ENCODE assay signal across 20 cellular contexts in genomic region chr7:19133390-19133789, GRCh38. TPM values are rescaled to one million over a fixed set of nuclear protein-coding genes. Genes with fewer than 3 reads are reported as not detected.
DNase-seq lines count a peak whose midpoint lies in the region; ATAC-seq and TF ChIP-seq lines count a peak whose summit lies in the region.
"Had no signal": no experiment of that assay in that cellular context is flagged by ENCODE, and none has a peak within 500 bp of the region (broad histone marks: within the 10 kb centered on the region; RNA-seq: fewer than 3 reads in every experiment).

No MANE protein-coding gene starts in this region.

- peak; percentile 14 for DNase-seq in NCI-H1105 treated with DMSO at 0.1 percent for 48 hours (lab: John Stamatoyannopoulos, UW)
- no peak for DNase-seq in NCI-H1105 (lab: John Stamatoyannopoulos, UW)
- DNase-seq in NCI-H69 (lab: John Stamatoyannopoulos, UW) = peak; percentile 89
- no peak for DNase-seq in adipocyte (ENCODE audit: low read depth)
- no peak for DNase-seq in activated CD4-positive, alpha-beta T cell treated with anti-CD3 and anti-CD28 coated beads, Interleukin-2, amount 10 ng/mL, durations not matched to agents 7 days and 5 days
- DNase-seq in esophagus squamous epithelium (lab: John Stamatoyannopoulos, UW) = no peak
- DNase-seq: Caco-2; CD4-positive, CD25-positive, alpha-beta regulatory T cell; CD8-positive, alpha-beta T cell; DMS153; DND-41; H9 had no signal

- no peaks in the 10 kb centered on the region for H3K27me3 Mint-ChIP-seq in activated CD4-positive, alpha-beta T cell treated with anti-CD3 and anti-CD28 coated beads, Interleukin-2, amount 10 ng/mL, durations not matched to agents 7 days and 5 days
- H3K27me3 Mint-ChIP-seq: CD4-positive, CD25-positive, alpha-beta regulatory T cell had no signal

- WGBS in esophagus squamous epithelium, 2 donors = 51 to 72% methylated on average over 4 of the region's 4 CpGs

- H3K9me3 ChIP-seq in adipocyte (ENCODE audit: control insufficient read depth, low read length) (no peaks in the 10 kb centered on the region), esophagus squamous epithelium (no peaks in the 10 kb centered on the region)
- H3K9me3 ChIP-seq: BLaER1, Caco-2 had no signal

- no peaks in the 10 kb centered on the region for H3K36me3 ChIP-seq in adipocyte (ENCODE audit: control insufficient read depth, insufficient read depth, low read length, severe bottlenecking)
- no peaks in the 10 kb centered on the region for H3K36me3 ChIP-seq in esophagus squamous epithelium
- H3K36me3 ChIP-seq: BLaER1 had no signal

- no peaks in the 10 kb centered on the region for H3K36me3 Mint-ChIP-seq in activated CD4-positive, alpha-beta T cell treated with anti-CD3 and anti-CD28 coated beads, Interleukin-2, amount 10 ng/mL, durations not matched to agents 7 days and 5 days (ENCODE audit: low read depth)
- H3K36me3 Mint-ChIP-seq: CD4-positive, CD25-positive, alpha-beta regulatory T cell; CD8-positive, alpha-beta T cell had no signal

- H3K4me3 ChIP-seq in adipocyte (ENCODE audit: low read length) (peak overlapping the region; percentile 23), esophagus squamous epithelium (no peak overlapping the region)
- H3K4me3 ChIP-seq: BLaER1, GM23338 had no signal

- H3K4me1 ChIP-seq in adipocyte (ENCODE audit: control insufficient read depth, insufficient read depth, low read length) (peaks cover 6% of the 10 kb centered on the region), esophagus squamous epithelium (no peaks in the 10 kb centered on the region)
- H3K4me1 ChIP-seq: BLaER1, Caco-2 had no signal

- no peaks in the 10 kb centered on the region for H3K27me3 ChIP-seq in adipocyte (replicated peaks; ENCODE audit: control insufficient read depth, insufficient read depth, low read length)
- H3K27me3 ChIP-seq in esophagus squamous epithelium = peaks cover 0 to 4% (median 0%) of the 10 kb centered on the region in 4 donors
- H3K27me3 ChIP-seq: BLaER1 had no signal

- H3K4me3 Mint-ChIP-seq in activated CD4-positive, alpha-beta T cell treated with anti-CD3 and anti-CD28 coated beads, Interleukin-2, amount 10 ng/mL, durations not matched to agents 7 days and 5 days = no peak overlapping the region
- H3K4me3 Mint-ChIP-seq: B cell; CD4-positive, CD25-positive, alpha-beta regulatory T cell; CD8-positive, alpha-beta T cell; GM23338; H9 had no signal

- no peak overlapping the region for H3K27ac ChIP-seq in esophagus squamous epithelium
- H3K27ac ChIP-seq: 22Rv1, BLaER1, C4-2B had no signal

- TF ChIP-seq CTCF in esophagus squamous epithelium (IDR thresholded peaks at IDR 0.05) = no peak

- no peak overlapping the region for H3K27ac Mint-ChIP-seq in activated CD4-positive, alpha-beta T cell treated with anti-CD3 and anti-CD28 coated beads, Interleukin-2, amount 10 ng/mL, durations not matched to agents 7 days and 5 days
- H3K27ac Mint-ChIP-seq: B cell; CD4-positive, CD25-positive, alpha-beta regulatory T cell; CD8-positive, alpha-beta T cell; GM23338; H9 had no signal

- intact Hi-C loops in esophagus squamous epithelium (cut with DNase I) = no loop called here

- CTCF ChIA-PET in activated CD4-positive, alpha-beta T cell treated with anti-CD3 and anti-CD28 coated beads, Interleukin-2, amount 10 ng/mL, durations not matched to agents 7 days and 5 days (lab: Charles Lee) = no interaction called here

- POLR2A ChIA-PET in activated CD4-positive, alpha-beta T cell treated with anti-CD3 and anti-CD28 coated beads, Interleukin-2, amount 10 ng/mL, durations not matched to agents 7 days and 5 days (lab: Charles Lee) = no interaction called here

- H3K4me1 Mint-ChIP-seq in activated CD4-positive, alpha-beta T cell treated with anti-CD3 and anti-CD28 coated beads, Interleukin-2, amount 10 ng/mL, durations not matched to agents 7 days and 5 days = no peaks in the 10 kb centered on the region
- H3K4me1 Mint-ChIP-seq: B cell; CD4-positive, CD25-positive, alpha-beta regulatory T cell; GM23338; H9 had no signal

- no peak overlapping the region for H3K9ac ChIP-seq in adipocyte (ENCODE audit: low read length)
- H3K9ac ChIP-seq: BLaER1 had no signal

- ATAC-seq in HG02852 (IDR thresholded peaks at IDR 0.05; ENCODE audit: unreplicated experiment) = no peak
- ATAC-seq: CD8-positive, alpha-beta T cell; GM23338; HCT116 had no signal

- TF ChIP-seq POLR2A in esophagus squamous epithelium (IDR thresholded peaks at IDR 0.05) = no peak

- H3K9me3 Mint-ChIP-seq in activated CD4-positive, alpha-beta T cell treated with anti-CD3 and anti-CD28 coated beads, Interleukin-2, amount 10 ng/mL, durations not matched to agents 7 days and 5 days = no peaks in the 10 kb centered on the region
- H3K9me3 Mint-ChIP-seq: GM23338, H9 had no signal

RNA-seq across cellular contexts. Expression of gene FERD3L, which starts 11.8 kb away (rescaled TPM):
- not detected for total RNA-seq in activated CD4-positive, alpha-beta T cell treated with anti-CD3 and anti-CD28 coated beads, Interleukin-2, amount 10 ng/mL, durations not matched to agents 7 days and 5 days
- not detected for total RNA-seq in esophagus squamous epithelium
- total RNA-seq: B cell; Caco-2; CD4-positive, CD25-positive, alpha-beta regulatory T cell; CD8-positive, alpha-beta T cell; GM23338; H4; H9 had no signal

RNA-seq across cellular contexts. Expression of gene TWIST1, which starts 16.0 kb away (rescaled TPM):
- under 1 TPM; 0.12 to 0.25 TPM for total RNA-seq in activated CD4-positive, alpha-beta T cell treated with anti-CD3 and anti-CD28 coated beads, Interleukin-2, amount 10 ng/mL, durations not matched to agents 7 days and 5 days
- 10 to 100 TPM in 1 of 4 donors, 1 to 10 TPM in 2, not detected in 1; 2.5 to 20.0 (median 8.0) TPM for total RNA-seq in esophagus squamous epithelium
- total RNA-seq: B cell; Caco-2; CD8-positive, alpha-beta T cell; H9 had no signal

Comparison
In these comparisons a context has a peak if more than half of its experiments do, and no peak if none do; other contexts are left out.
1. DNase-seq: peak in NCI-H1105 treated with DMSO at 0.1 percent for 48 hours (single experiment) and NCI-H69 (single experiment); none in NCI-H1105 (single experiment), adipocyte (single experiment), activated CD4-positive, alpha-beta T cell treated with anti-CD3 and anti-CD28 coated beads, Interleukin-2, amount 10 ng/mL, durations not matched to agents 7 days and 5 days (single experiment) and esophagus squamous epithelium (single experiment).